ENCODE assay signal across 8 cellular contexts in genomic region chr3:150371741-150372254, GRCh38.
DNase-seq lines count a peak whose midpoint lies in the region; ATAC-seq and TF ChIP-seq lines count a peak whose summit lies in the region.

No MANE protein-coding gene starts in this region.

- CTCF ChIA-PET in GM10248 (lab: Yijun Ruan, JAX) = interaction anchor here (1.4 to 1.9 kb wide), 2 partner anchors 13 to 36 kb away, joined by 3 to 5 read pairs; partner anchors contain the start of gene TSC22D2

- POLR2A ChIA-PET in GM10248 (lab: Yijun Ruan, JAX) = no interaction called here

- no peaks in the 10 kb centered on the region; the same call in 1 of the 2 replicates for H3K9me3 ChIP-seq in SK-N-MC (ENCODE audit: low read depth, low read length)

- TF ChIP-seq CTCF in foreskin fibroblast (IDR thresholded peaks at IDR 0.05; ENCODE audit: low read depth, low read length) = no peak
- TF ChIP-seq CTCF in GM10248 (IDR thresholded peaks at IDR 0.05; ENCODE audit: control extremely low read depth, extremely low read depth, low read depth, missing control alignments) = no peak

- ATAC-seq in HG03460 (IDR thresholded peaks at IDR 0.05; ENCODE audit: unreplicated experiment) = no peak

- H3K36me3 ChIP-seq in SK-N-MC (ENCODE audit: insufficient read depth, low read length) = no peaks in the 10 kb centered on the region

- H3K27ac ChIP-seq in SK-N-MC = peak overlapping the region; percentile 96

- H3K4me3 ChIP-seq in SK-N-MC (peak overlapping the region; percentile 74), foreskin fibroblast (ENCODE audit: low read depth in 1 of 2, low read length in 2 of 2) (peak overlapping the region; percentile 56 to 58)

- H3K9ac ChIP-seq in SK-N-MC (ENCODE audit: insufficient read length) = peak overlapping the region; percentile 89

- DNase-seq in GM04504 (ENCODE audit: low read depth) (peak; percentile 97), SK-N-MC (ENCODE audit: low read depth, low spot score) (peak; percentile 97), foreskin fibroblast (peak; percentile 97), pons (ENCODE audit: low spot score) (peak; percentile 47), GM10248 (ENCODE audit: extremely low spot score) (no peak), NAMALWA (ENCODE audit: low spot score) (no peak)
- DNase-seq in activated CD8-positive, alpha-beta memory T cell treated with anti-CD3 and anti-CD28 coated beads, Interleukin-2, amount 50 U/mL, for 48 hours = no peak

Comparison
In these comparisons a context has a peak if more than half of its experiments do, and no peak if none do; other contexts are left out.
1. DNase-seq: peak in GM04504 (single experiment), SK-N-MC (single experiment), foreskin fibroblast (2 of 2) and pons (single experiment); none in GM10248 (single experiment), NAMALWA (single experiment) and activated CD8-positive, alpha-beta memory T cell treated with anti-CD3 and anti-CD28 coated beads, Interleukin-2, amount 50 U/mL, for 48 hours (single experiment).